Comparison of ENCODE assay signal across 1 cellular context in the genomic region with DNA sequence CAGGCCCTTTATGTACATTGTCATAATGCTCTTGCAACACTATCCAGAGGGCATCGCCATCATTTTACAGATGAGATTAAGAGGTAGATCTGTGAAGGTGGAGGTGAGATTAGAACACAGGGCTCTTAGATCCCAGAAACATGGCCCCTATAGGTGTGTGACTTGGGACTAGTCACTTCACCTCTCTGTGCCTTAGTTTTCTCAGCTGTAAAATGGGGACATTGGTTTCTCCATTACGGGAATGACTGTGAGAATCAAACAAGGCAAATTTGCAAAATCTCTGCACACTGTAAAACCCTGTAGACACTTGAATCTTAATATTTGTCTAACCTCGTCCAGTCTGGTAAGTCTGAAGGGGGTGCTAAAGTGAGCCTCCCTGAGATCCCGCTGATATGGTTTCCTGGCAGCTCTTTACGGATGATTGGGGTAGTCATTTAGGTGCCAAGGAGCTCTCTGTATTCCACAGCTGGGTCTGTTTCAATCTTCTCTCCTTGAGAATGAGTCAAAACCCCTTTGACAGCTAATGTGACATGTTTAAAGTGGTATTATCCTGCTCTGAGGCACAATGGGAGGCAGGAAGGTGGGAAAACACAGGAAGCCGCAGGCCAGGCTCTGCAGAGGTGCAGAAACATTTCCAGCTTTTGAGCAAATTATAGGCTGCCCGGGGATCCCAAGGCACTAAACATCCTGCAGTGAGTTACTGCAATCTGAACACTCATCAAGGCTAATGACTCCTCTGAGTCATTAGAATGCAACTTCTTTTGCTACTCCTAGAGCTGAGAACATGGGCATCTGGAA.
TF ChIP-seq lines count a peak whose summit lies in the region.

No MANE protein-coding gene starts in this region.

TF ChIP-seq in HEK293, 187 proteins besides CTCF, POLR2A, EP300 and RAD21 (continued from another document):
- TF ChIP-seq, protein P1, sequence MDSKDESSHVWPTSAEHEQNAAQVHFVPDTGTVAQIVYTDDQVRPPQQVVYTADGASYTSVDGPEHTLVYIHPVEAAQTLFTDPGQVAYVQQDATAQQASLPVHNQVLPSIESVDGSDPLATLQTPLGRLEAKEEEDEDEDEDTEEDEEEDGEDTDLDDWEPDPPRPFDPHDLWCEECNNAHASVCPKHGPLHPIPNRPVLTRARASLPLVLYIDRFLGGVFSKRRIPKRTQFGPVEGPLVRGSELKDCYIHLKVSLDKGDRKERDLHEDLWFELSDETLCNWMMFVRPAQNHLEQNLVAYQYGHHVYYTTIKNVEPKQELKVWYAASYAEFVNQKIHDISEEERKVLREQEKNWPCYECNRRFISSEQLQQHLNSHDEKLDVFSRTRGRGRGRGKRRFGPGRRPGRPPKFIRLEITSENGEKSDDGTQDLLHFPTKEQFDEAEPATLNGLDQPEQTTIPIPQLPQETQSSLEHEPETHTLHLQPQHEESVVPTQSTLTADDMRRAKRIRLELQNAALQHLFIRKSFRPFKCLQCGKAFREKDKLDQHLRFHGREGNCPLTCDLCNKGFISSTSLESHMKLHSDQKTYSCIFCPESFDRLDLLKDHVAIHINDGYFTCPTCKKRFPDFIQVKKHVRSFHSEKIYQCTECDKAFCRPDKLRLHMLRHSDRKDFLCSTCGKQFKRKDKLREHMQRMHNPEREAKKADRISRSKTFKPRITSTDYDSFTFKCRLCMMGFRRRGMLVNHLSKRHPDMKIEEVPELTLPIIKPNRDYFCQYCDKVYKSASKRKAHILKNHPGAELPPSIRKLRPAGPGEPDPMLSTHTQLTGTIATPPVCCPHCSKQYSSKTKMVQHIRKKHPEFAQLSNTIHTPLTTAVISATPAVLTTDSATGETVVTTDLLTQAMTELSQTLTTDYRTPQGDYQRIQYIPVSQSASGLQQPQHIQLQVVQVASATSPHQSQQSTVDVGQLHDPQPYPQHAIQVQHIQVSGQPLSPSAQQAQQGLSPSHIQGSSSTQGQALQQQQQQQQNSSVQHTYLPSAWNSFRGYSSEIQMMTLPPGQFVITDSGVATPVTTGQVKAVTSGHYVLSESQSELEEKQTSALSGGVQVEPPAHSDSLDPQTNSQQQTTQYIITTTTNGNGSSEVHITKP (tag by site-specific recombination; IDR thresholded peaks at IDR 0.05): 0 out of 2 replicates have a peak, but pooled peaks have one; percentile 23
- TF ChIP-seq, protein P2, sequence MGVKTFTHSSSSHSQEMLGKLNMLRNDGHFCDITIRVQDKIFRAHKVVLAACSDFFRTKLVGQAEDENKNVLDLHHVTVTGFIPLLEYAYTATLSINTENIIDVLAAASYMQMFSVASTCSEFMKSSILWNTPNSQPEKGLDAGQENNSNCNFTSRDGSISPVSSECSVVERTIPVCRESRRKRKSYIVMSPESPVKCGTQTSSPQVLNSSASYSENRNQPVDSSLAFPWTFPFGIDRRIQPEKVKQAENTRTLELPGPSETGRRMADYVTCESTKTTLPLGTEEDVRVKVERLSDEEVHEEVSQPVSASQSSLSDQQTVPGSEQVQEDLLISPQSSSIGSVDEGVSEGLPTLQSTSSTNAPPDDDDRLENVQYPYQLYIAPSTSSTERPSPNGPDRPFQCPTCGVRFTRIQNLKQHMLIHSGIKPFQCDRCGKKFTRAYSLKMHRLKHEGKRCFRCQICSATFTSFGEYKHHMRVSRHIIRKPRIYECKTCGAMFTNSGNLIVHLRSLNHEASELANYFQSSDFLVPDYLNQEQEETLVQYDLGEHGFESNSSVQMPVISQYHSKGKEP (tag by site-specific recombination; IDR thresholded peaks at IDR 0.05): peak; percentile 91
- peak; percentile 80 for TF ChIP-seq GFI1B (tag by site-specific recombination; IDR thresholded peaks at IDR 0.05)
- TF ChIP-seq ZNF202 (tag by site-specific recombination; IDR thresholded peaks at IDR 0.05; ENCODE audit: borderline replicate concordance): no peak
- no peak for TF ChIP-seq ZNF23 (tag by site-specific recombination; IDR thresholded peaks at IDR 0.05; ENCODE audit: borderline replicate concordance)
- TF ChIP-seq, protein P3, sequence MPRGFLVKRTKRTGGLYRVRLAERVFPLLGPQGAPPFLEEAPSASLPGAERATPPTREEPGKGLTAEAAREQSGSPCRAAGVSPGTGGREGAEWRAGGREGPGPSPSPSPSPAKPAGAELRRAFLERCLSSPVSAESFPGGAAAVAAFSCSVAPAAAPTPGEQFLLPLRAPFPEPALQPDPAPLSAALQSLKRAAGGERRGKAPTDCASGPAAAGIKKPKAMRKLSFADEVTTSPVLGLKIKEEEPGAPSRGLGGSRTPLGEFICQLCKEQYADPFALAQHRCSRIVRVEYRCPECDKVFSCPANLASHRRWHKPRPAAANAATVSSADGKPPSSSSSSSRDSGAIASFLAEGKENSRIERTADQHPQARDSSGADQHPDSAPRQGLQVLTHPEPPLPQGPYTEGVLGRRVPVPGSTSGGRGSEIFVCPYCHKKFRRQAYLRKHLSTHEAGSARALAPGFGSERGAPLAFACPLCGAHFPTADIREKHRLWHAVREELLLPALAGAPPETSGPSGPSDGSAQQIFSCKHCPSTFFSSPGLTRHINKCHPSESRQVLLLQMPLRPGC (tag by site-specific recombination; IDR thresholded peaks at IDR 0.05): 0 out of 2 replicates have a peak, but pooled peaks have one; percentile 51
- TF ChIP-seq ZBTB17 (tag by site-specific recombination; IDR thresholded peaks at IDR 0.05): peak; percentile 45
- TF ChIP-seq OSR2 (tag by site-specific recombination; IDR thresholded peaks at IDR 0.05): peak; percentile 90
- TF ChIP-seq GLI2 (tag by site-specific recombination; IDR thresholded peaks at IDR 0.05; ENCODE audit: borderline replicate concordance, low read depth): peak; percentile 29; the same call in 1 of the 2 replicates
- TF ChIP-seq TRIM28 (IDR thresholded peaks at IDR 0.05; ENCODE audit: borderline replicate concordance, low read length): peak; percentile 77; the same call in 1 of the 2 replicates
- TF ChIP-seq ZFP41 (tag by site-specific recombination; IDR thresholded peaks at IDR 0.05; ENCODE audit: borderline replicate concordance): no peak
- TF ChIP-seq, protein P4, sequence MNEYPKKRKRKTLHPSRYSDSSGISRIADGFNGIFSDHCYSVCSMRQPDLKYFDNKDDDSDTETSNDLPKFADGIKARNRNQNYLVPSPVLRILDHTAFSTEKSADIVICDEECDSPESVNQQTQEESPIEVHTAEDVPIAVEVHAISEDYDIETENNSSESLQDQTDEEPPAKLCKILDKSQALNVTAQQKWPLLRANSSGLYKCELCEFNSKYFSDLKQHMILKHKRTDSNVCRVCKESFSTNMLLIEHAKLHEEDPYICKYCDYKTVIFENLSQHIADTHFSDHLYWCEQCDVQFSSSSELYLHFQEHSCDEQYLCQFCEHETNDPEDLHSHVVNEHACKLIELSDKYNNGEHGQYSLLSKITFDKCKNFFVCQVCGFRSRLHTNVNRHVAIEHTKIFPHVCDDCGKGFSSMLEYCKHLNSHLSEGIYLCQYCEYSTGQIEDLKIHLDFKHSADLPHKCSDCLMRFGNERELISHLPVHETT (tag by site-specific recombination; IDR thresholded peaks at IDR 0.05): 0 out of 2 replicates have a peak, but pooled peaks have one; percentile 15
- no peak for TF ChIP-seq ZNF529 (tag by site-specific recombination; IDR thresholded peaks at IDR 0.05; ENCODE audit: insufficient replicate concordance)
- no peak for TF ChIP-seq BCL11A (tag by site-specific recombination; IDR thresholded peaks at IDR 0.05; ENCODE audit: low read depth)
- no peak for TF ChIP-seq REPIN1 (tag by site-specific recombination; IDR thresholded peaks at IDR 0.05; ENCODE audit: low read depth)
- no peak for TF ChIP-seq ZNF302 (tag by site-specific recombination; IDR thresholded peaks at IDR 0.05; ENCODE audit: low read depth)
- no peak for TF ChIP-seq ZNF76 (tag by site-specific recombination; IDR thresholded peaks at IDR 0.05; ENCODE audit: borderline replicate concordance, low read depth)
- TF ChIP-seq ZNF549 (tag by site-specific recombination; IDR thresholded peaks at IDR 0.05): no peak
- peak; percentile 33; the same call in 1 of the 2 replicates for TF ChIP-seq ZNF600 (tag by site-specific recombination; IDR thresholded peaks at IDR 0.05)
- TF ChIP-seq ZIC2 (tag by site-specific recombination; IDR thresholded peaks at IDR 0.05): peak; percentile 74
- no peak for TF ChIP-seq SP2 (tag by site-specific recombination; IDR thresholded peaks at IDR 0.05)
- peak; percentile 76; the same call in 1 of the 2 replicates for TF ChIP-seq ZNF394 (tag by site-specific recombination; IDR thresholded peaks at IDR 0.05; ENCODE audit: borderline replicate concordance)
- TF ChIP-seq, protein P5, sequence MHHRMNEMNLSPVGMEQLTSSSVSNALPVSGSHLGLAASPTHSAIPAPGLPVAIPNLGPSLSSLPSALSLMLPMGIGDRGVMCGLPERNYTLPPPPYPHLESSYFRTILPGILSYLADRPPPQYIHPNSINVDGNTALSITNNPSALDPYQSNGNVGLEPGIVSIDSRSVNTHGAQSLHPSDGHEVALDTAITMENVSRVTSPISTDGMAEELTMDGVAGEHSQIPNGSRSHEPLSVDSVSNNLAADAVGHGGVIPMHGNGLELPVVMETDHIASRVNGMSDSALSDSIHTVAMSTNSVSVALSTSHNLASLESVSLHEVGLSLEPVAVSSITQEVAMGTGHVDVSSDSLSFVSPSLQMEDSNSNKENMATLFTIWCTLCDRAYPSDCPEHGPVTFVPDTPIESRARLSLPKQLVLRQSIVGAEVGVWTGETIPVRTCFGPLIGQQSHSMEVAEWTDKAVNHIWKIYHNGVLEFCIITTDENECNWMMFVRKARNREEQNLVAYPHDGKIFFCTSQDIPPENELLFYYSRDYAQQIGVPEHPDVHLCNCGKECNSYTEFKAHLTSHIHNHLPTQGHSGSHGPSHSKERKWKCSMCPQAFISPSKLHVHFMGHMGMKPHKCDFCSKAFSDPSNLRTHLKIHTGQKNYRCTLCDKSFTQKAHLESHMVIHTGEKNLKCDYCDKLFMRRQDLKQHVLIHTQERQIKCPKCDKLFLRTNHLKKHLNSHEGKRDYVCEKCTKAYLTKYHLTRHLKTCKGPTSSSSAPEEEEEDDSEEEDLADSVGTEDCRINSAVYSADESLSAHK (tag by site-specific recombination; IDR thresholded peaks at IDR 0.05): no peak
- TF ChIP-seq, protein P6, sequence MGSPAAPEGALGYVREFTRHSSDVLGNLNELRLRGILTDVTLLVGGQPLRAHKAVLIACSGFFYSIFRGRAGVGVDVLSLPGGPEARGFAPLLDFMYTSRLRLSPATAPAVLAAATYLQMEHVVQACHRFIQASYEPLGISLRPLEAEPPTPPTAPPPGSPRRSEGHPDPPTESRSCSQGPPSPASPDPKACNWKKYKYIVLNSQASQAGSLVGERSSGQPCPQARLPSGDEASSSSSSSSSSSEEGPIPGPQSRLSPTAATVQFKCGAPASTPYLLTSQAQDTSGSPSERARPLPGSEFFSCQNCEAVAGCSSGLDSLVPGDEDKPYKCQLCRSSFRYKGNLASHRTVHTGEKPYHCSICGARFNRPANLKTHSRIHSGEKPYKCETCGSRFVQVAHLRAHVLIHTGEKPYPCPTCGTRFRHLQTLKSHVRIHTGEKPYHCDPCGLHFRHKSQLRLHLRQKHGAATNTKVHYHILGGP (tag by site-specific recombination; IDR thresholded peaks at IDR 0.05): no peak
- TF ChIP-seq IKZF3 (tag by site-specific recombination; IDR thresholded peaks at IDR 0.05): peak; percentile 36; the same call in 1 of the 2 replicates
- TF ChIP-seq, protein P7, sequence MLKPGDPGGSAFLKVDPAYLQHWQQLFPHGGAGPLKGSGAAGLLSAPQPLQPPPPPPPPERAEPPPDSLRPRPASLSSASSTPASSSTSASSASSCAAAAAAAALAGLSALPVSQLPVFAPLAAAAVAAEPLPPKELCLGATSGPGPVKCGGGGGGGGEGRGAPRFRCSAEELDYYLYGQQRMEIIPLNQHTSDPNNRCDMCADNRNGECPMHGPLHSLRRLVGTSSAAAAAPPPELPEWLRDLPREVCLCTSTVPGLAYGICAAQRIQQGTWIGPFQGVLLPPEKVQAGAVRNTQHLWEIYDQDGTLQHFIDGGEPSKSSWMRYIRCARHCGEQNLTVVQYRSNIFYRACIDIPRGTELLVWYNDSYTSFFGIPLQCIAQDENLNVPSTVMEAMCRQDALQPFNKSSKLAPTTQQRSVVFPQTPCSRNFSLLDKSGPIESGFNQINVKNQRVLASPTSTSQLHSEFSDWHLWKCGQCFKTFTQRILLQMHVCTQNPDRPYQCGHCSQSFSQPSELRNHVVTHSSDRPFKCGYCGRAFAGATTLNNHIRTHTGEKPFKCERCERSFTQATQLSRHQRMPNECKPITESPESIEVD (tag by site-specific recombination; IDR thresholded peaks at IDR 0.05): peak; percentile 49; the same call in 1 of the 2 replicates
- TF ChIP-seq ZNF629 (tag by site-specific recombination; IDR thresholded peaks at IDR 0.05): peak; percentile 52
- TF ChIP-seq, protein P8, sequence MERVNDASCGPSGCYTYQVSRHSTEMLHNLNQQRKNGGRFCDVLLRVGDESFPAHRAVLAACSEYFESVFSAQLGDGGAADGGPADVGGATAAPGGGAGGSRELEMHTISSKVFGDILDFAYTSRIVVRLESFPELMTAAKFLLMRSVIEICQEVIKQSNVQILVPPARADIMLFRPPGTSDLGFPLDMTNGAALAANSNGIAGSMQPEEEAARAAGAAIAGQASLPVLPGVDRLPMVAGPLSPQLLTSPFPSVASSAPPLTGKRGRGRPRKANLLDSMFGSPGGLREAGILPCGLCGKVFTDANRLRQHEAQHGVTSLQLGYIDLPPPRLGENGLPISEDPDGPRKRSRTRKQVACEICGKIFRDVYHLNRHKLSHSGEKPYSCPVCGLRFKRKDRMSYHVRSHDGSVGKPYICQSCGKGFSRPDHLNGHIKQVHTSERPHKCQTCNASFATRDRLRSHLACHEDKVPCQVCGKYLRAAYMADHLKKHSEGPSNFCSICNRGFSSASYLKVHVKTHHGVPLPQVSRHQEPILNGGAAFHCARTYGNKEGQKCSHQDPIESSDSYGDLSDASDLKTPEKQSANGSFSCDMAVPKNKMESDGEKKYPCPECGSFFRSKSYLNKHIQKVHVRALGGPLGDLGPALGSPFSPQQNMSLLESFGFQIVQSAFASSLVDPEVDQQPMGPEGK (tag by site-specific recombination; IDR thresholded peaks at IDR 0.05): no peak
- peak; percentile 97 for TF ChIP-seq SP7 (tag by site-specific recombination; IDR thresholded peaks at IDR 0.05)
- TF ChIP-seq ZFP69B (tag by site-specific recombination; IDR thresholded peaks at IDR 0.05): no peak
